Comparison of ENCODE assay signal across 1 cellular context in the genomic region with DNA sequence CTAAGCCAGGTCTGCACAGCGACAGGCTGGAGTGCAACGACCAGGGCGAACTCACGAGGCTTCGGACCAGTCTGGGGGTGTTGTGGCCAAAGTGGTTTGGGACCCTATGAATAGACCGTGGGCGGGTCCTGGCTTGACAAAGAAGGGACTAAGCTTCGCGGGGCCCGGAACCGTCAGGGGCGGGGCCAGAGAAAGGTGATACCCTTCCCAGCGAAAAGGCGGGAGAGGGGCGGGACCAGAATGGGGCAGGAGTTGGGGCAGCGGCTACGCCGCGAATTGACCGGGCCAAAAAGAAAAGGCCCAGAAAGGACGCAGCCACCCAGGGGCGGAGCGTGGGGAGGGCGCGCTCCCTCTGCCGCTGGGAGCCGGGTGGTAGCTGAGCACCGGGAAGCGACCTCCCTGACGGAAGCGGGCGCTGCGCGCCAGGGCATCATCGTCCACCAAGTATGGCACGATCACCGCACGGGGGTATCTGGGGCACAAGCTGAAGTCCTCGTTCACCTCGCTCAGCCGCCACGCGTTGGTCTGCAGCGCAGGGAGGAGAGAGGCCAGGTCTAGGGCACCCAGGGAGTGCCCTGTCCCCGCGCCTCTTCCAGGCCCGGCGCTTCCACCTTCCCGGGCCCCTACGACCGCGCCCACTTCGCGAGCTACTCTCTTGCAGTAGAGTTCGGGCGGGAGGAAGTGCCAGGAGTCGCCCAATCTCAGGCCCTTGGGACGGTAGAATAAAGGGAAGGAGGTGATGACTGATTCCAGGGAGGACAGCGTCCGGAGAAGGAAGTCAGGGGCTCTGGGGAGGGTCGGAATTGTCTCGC.
TF ChIP-seq lines count a peak whose summit lies in the region.

No MANE protein-coding gene starts in this region.

TF ChIP-seq in IMR-90, 13 proteins besides CTCF, POLR2A, EP300 and RAD21:
- TF ChIP-seq MAZ (IDR thresholded peaks at IDR 0.05; ENCODE audit: borderline replicate concordance, low read depth, low read length) (peak; percentile 37; the same call in 1 of the 2 replicates), FOS (IDR thresholded peaks at IDR 0.05; ENCODE audit: low read depth, low read length) (no peak), RFX5 (IDR thresholded peaks at IDR 0.05; ENCODE audit: low read depth, low read length) (no peak), MXI1 (IDR thresholded peaks at IDR 0.05; ENCODE audit: borderline replicate concordance, low read depth, low read length) (no peak), SMC3 (IDR thresholded peaks at IDR 0.05; ENCODE audit: low read depth, low read length) (no peak), RCOR1 (IDR thresholded peaks at IDR 0.05; ENCODE audit: insufficient replicate concordance, low read length) (no peak)
